In the genomic region with DNA sequence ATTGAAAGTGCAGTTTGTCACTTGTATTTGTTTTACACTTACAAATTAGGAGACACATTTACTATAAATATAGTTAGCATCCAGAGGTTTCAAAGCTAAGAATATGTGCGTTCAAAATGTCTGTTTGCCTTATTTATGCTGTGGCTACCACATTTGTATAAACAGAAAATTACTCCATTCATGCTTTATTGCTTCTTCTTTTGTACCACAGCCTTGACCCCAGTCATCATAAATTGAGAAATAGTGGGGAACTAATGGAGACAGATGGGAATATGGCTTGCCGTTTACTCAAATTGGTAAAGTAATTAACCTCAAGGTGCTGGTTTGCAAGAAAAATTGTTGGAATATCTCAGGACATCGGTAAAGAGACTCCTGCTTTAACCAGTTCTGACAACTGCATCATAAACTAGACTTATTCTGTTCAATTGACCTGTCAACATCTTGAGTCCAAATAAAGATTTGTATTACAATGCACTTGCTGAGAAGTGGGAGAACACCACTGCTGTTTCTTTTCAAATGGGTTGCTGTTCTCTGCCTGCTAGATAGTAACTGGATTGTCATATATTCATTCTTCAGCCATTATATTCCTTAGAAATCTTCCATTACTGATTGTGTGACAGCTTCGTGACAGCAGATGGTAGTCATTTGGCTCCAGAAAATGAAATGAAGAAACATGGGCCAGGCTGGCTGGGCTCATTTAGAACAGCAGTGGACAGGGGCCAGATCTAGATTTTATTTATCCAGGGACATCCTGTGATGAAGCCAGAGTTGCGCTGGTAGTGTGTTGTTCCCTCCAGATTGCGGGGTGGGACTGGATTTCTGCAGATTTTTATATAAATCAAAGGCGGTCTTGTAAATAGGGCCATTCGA, we compare ENCODE assay signal across 24 cellular contexts.
"Had no signal": no experiment of that assay in that cellular context is flagged by ENCODE, and none has a peak within 500 bp of the region (broad histone marks: within the 10 kb centered on the region; RNA-seq: fewer than 3 reads in every experiment).

No MANE protein-coding gene starts in this region.

- DNase-seq: activated CD4-positive, alpha-beta memory T cell treated with anti-CD3 and anti-CD28 coated beads, Interleukin-2, amount 10 ng/mL, durations not matched to agents 7 days and 5 days; activated CD4-positive, alpha-beta T cell treated with anti-CD3 and anti-CD28 coated beads, Interleukin-2, amount 10 ng/mL, durations not matched to agents 24 days and 14 days; activated CD4-positive, CD25-positive, alpha-beta regulatory T cell treated with anti-CD3 and anti-CD28 coated beads, Interleukin-2, amount 50 U/mL, for 72 hours; activated naive CD4-positive, alpha-beta T cell; activated T-cell treated with anti-CD3 and anti-CD28 coated beads, Interleukin-2, amount 50 U/mL, for 72 hours; cerebellar nuclear complex; effector memory CD8-positive, alpha-beta T cell; kidney glomerular epithelial cell; left lung; mucosa of descending colon; retina; stimulated activated CD4-positive, alpha-beta T cell treated with anti-CD3 and anti-CD28 coated beads, Interleukin-1b, Interleukin-23, amount 100 ng/mL, for 48 hours; stimulated activated naive B cell treated with anti-CD40 and anti-IgM and Interleukin-4, amounts not matched to agents 10 μg/mL and 1 μg/mL and 100 μg/mL, for 72 hours; stomach; T-helper 2 cell; tibial artery; upper lobe of right lung had no signal

- H3K9me3 ChIP-seq: breast epithelium, esophagus muscularis mucosa, left lung, mucosa of descending colon, neutrophil, stomach, tibial artery, upper lobe of right lung had no signal

- H3K4me2 ChIP-seq: smooth muscle cell had no signal

- H3K27ac ChIP-seq: breast epithelium, coronary artery, esophagus muscularis mucosa, left lung, neutrophil, stomach, tibial artery, upper lobe of right lung had no signal

- H3K36me3 ChIP-seq: breast epithelium, esophagus muscularis mucosa, left lung, neutrophil, stomach, tibial artery, upper lobe of right lung had no signal

- H3K27me3 ChIP-seq: breast epithelium, esophagus muscularis mucosa, left lung, neutrophil, stomach, tibial artery, upper lobe of right lung had no signal

- H3K4me3 ChIP-seq: breast epithelium, coronary artery, esophagus muscularis mucosa, left lung, lung, mucosa of descending colon, smooth muscle cell, stomach, tibial artery, upper lobe of right lung had no signal

- ATAC-seq: activated naive CD4-positive, alpha-beta T cell treated with anti-CD3 and anti-CD28 coated beads, Interleukin-2, amount 50 U/mL, for 72 hours; activated T-cell treated with anti-CD3 and anti-CD28 coated beads, Interleukin-2, amount 50 U/mL, for 72 hours; effector memory CD8-positive, alpha-beta T cell; left lung; mucosa of descending colon; stimulated activated naive B cell treated with anti-CD40 and anti-IgM and Interleukin-4, amounts not matched to agents 10 μg/mL and 1 μg/mL and 100 μg/mL, for 72 hours; upper lobe of right lung had no signal
